1 cellular context compared by ENCODE assay signal in the genomic region with DNA sequence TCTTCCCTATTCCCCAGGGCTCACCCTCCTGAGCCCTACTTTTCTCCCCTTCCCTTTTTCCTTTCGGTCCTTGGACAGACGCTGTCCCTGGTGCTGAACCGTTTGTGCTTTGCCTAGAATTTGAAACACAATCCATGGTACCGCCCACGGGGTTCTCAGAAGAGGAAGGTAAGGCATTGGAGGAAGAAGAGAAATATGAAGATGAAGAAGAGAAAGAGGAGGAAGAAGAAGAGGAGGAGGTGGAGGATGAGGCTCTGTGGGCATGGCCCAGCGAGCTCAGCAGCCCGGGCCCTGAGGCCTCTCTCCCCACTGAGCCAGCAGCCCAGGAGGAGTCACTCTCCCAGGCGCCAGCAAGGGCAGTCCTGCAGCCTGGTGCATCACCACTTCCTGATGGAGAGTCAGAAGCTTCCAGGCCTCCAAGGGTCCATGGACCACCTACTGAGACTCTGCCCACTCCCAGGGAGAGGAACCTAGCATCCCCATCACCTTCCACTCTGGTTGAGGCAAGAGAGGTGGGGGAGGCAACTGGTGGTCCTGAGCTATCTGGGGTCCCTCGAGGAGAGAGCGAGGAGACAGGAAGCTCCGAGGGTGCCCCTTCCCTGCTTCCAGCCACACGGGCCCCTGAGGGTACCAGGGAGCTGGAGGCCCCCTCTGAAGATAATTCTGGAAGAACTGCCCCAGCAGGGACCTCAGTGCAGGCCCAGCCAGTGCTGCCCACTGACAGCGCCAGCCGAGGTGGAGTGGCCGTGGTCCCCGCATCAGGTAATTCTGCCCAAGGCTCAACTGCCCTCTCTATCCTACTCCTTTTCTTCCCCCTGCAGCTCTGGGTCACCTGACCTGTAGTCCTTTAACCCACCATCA.
A peak's percentile ranks its signal among the peaks of the same experiment; 100 is the strongest.
TF ChIP-seq lines count a peak whose summit lies in the region.

No MANE protein-coding gene starts in this region.

TF ChIP-seq in WTC11, 78 proteins besides CTCF, POLR2A, EP300 and RAD21 (continued from another document and continues in another):
- TF ChIP-seq, protein P1, sequence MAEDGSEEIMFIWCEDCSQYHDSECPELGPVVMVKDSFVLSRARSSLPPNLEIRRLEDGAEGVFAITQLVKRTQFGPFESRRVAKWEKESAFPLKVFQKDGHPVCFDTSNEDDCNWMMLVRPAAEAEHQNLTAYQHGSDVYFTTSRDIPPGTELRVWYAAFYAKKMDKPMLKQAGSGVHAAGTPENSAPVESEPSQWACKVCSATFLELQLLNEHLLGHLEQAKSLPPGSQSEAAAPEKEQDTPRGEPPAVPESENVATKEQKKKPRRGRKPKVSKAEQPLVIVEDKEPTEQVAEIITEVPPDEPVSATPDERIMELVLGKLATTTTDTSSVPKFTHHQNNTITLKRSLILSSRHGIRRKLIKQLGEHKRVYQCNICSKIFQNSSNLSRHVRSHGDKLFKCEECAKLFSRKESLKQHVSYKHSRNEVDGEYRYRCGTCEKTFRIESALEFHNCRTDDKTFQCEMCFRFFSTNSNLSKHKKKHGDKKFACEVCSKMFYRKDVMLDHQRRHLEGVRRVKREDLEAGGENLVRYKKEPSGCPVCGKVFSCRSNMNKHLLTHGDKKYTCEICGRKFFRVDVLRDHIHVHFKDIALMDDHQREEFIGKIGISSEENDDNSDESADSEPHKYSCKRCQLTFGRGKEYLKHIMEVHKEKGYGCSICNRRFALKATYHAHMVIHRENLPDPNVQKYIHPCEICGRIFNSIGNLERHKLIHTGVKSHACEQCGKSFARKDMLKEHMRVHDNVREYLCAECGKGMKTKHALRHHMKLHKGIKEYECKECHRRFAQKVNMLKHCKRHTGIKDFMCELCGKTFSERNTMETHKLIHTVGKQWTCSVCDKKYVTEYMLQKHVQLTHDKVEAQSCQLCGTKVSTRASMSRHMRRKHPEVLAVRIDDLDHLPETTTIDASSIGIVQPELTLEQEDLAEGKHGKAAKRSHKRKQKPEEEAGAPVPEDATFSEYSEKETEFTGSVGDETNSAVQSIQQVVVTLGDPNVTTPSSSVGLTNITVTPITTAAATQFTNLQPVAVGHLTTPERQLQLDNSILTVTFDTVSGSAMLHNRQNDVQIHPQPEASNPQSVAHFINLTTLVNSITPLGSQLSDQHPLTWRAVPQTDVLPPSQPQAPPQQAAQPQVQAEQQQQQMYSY (CRISPR knock-in tag; IDR thresholded peaks at IDR 0.05) = 0 out of 2 replicates have a peak, but pooled peaks have one; percentile 38
- TF ChIP-seq, protein P2, sequence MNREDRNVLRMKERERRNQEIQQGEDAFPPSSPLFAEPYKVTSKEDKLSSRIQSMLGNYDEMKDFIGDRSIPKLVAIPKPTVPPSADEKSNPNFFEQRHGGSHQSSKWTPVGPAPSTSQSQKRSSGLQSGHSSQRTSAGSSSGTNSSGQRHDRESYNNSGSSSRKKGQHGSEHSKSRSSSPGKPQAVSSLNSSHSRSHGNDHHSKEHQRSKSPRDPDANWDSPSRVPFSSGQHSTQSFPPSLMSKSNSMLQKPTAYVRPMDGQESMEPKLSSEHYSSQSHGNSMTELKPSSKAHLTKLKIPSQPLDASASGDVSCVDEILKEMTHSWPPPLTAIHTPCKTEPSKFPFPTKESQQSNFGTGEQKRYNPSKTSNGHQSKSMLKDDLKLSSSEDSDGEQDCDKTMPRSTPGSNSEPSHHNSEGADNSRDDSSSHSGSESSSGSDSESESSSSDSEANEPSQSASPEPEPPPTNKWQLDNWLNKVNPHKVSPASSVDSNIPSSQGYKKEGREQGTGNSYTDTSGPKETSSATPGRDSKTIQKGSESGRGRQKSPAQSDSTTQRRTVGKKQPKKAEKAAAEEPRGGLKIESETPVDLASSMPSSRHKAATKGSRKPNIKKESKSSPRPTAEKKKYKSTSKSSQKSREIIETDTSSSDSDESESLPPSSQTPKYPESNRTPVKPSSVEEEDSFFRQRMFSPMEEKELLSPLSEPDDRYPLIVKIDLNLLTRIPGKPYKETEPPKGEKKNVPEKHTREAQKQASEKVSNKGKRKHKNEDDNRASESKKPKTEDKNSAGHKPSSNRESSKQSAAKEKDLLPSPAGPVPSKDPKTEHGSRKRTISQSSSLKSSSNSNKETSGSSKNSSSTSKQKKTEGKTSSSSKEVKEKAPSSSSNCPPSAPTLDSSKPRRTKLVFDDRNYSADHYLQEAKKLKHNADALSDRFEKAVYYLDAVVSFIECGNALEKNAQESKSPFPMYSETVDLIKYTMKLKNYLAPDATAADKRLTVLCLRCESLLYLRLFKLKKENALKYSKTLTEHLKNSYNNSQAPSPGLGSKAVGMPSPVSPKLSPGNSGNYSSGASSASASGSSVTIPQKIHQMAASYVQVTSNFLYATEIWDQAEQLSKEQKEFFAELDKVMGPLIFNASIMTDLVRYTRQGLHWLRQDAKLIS (CRISPR knock-in tag; IDR thresholded peaks at IDR 0.05; ENCODE audit: borderline replicate concordance) = no peak
- TF ChIP-seq NR3C1 (CRISPR knock-in tag; conservative IDR thresholded peaks at IDR 0.05; ENCODE audit: low read depth) (no peak), TP53 (CRISPR knock-in tag; IDR thresholded peaks at IDR 0.05) (no peak), ZNF121 (CRISPR knock-in tag; IDR thresholded peaks at IDR 0.05) (peak; percentile 17; the same call in 1 of the 2 replicates), IRF2 (CRISPR knock-in tag; IDR thresholded peaks at IDR 0.05; ENCODE audit: borderline replicate concordance, low read depth) (no peak), ESRRA (CRISPR knock-in tag; IDR thresholded peaks at IDR 0.05; ENCODE audit: borderline replicate concordance) (no peak), ELF4 (CRISPR knock-in tag; IDR thresholded peaks at IDR 0.05; ENCODE audit: low read depth) (no peak), TEAD4 (CRISPR knock-in tag; IDR thresholded peaks at IDR 0.05) (no peak), MXD4 (CRISPR knock-in tag; IDR thresholded peaks at IDR 0.05; ENCODE audit: borderline replicate concordance) (no peak), OVOL2 (CRISPR knock-in tag; IDR thresholded peaks at IDR 0.05; ENCODE audit: borderline replicate concordance) (no peak), TCF7 (CRISPR knock-in tag; IDR thresholded peaks at IDR 0.05; ENCODE audit: low read depth) (no peak), FOXP1 (CRISPR knock-in tag; IDR thresholded peaks at IDR 0.05; ENCODE audit: borderline replicate concordance) (no peak), GABPB1 (CRISPR knock-in tag; IDR thresholded peaks at IDR 0.05) (no peak), JUN (CRISPR knock-in tag; IDR thresholded peaks at IDR 0.05) (no peak), NR2C2 (CRISPR knock-in tag; IDR thresholded peaks at IDR 0.05) (0 out of 2 replicates have a peak, but pooled peaks have one; percentile 50)
- TF ChIP-seq, protein P3, sequence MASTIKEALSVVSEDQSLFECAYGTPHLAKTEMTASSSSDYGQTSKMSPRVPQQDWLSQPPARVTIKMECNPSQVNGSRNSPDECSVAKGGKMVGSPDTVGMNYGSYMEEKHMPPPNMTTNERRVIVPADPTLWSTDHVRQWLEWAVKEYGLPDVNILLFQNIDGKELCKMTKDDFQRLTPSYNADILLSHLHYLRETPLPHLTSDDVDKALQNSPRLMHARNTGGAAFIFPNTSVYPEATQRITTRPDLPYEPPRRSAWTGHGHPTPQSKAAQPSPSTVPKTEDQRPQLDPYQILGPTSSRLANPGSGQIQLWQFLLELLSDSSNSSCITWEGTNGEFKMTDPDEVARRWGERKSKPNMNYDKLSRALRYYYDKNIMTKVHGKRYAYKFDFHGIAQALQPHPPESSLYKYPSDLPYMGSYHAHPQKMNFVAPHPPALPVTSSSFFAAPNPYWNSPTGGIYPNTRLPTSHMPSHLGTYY (CRISPR knock-in tag; IDR thresholded peaks at IDR 0.05) = no peak
- TF ChIP-seq, protein P4, sequence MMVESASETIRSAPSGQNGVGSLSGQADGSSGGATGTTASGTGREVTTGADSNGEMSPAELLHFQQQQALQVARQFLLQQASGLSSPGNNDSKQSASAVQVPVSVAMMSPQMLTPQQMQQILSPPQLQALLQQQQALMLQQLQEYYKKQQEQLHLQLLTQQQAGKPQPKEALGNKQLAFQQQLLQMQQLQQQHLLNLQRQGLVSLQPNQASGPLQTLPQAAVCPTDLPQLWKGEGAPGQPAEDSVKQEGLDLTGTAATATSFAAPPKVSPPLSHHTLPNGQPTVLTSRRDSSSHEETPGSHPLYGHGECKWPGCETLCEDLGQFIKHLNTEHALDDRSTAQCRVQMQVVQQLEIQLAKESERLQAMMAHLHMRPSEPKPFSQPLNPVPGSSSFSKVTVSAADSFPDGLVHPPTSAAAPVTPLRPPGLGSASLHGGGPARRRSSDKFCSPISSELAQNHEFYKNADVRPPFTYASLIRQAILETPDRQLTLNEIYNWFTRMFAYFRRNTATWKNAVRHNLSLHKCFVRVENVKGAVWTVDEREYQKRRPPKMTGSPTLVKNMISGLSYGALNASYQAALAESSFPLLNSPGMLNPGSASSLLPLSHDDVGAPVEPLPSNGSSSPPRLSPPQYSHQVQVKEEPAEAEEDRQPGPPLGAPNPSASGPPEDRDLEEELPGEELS (CRISPR knock-in tag; IDR thresholded peaks at IDR 0.05) = peak; percentile 83; the same call in 1 of the 2 replicates
- TF ChIP-seq, protein P5, sequence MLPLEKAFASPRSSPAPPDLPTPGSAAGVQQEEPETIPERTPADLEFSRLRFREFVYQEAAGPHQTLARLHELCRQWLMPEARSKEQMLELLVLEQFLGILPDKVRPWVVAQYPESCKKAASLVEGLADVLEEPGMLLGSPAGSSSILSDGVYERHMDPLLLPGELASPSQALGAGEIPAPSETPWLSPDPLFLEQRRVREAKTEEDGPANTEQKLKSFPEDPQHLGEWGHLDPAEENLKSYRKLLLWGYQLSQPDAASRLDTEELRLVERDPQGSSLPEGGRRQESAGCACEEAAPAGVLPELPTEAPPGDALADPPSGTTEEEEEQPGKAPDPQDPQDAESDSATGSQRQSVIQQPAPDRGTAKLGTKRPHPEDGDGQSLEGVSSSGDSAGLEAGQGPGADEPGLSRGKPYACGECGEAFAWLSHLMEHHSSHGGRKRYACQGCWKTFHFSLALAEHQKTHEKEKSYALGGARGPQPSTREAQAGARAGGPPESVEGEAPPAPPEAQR (CRISPR knock-in tag; IDR thresholded peaks at IDR 0.05) = no peak
- TF ChIP-seq, protein P6, sequence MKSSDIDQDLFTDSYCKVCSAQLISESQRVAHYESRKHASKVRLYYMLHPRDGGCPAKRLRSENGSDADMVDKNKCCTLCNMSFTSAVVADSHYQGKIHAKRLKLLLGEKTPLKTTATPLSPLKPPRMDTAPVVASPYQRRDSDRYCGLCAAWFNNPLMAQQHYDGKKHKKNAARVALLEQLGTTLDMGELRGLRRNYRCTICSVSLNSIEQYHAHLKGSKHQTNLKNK (CRISPR knock-in tag; IDR thresholded peaks at IDR 0.05) = no peak
- TF ChIP-seq, protein P7, sequence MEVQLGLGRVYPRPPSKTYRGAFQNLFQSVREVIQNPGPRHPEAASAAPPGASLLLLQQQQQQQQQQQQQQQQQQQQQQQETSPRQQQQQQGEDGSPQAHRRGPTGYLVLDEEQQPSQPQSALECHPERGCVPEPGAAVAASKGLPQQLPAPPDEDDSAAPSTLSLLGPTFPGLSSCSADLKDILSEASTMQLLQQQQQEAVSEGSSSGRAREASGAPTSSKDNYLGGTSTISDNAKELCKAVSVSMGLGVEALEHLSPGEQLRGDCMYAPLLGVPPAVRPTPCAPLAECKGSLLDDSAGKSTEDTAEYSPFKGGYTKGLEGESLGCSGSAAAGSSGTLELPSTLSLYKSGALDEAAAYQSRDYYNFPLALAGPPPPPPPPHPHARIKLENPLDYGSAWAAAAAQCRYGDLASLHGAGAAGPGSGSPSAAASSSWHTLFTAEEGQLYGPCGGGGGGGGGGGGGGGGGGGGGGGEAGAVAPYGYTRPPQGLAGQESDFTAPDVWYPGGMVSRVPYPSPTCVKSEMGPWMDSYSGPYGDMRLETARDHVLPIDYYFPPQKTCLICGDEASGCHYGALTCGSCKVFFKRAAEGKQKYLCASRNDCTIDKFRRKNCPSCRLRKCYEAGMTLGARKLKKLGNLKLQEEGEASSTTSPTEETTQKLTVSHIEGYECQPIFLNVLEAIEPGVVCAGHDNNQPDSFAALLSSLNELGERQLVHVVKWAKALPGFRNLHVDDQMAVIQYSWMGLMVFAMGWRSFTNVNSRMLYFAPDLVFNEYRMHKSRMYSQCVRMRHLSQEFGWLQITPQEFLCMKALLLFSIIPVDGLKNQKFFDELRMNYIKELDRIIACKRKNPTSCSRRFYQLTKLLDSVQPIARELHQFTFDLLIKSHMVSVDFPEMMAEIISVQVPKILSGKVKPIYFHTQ (CRISPR knock-in tag; IDR thresholded peaks at IDR 0.05) = no peak
- TF ChIP-seq, protein P8, sequence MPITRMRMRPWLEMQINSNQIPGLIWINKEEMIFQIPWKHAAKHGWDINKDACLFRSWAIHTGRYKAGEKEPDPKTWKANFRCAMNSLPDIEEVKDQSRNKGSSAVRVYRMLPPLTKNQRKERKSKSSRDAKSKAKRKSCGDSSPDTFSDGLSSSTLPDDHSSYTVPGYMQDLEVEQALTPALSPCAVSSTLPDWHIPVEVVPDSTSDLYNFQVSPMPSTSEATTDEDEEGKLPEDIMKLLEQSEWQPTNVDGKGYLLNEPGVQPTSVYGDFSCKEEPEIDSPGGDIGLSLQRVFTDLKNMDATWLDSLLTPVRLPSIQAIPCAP (CRISPR knock-in tag; IDR thresholded peaks at IDR 0.05) = 0 out of 2 replicates have a peak, but pooled peaks have one; percentile 50
- TF ChIP-seq, protein P9, sequence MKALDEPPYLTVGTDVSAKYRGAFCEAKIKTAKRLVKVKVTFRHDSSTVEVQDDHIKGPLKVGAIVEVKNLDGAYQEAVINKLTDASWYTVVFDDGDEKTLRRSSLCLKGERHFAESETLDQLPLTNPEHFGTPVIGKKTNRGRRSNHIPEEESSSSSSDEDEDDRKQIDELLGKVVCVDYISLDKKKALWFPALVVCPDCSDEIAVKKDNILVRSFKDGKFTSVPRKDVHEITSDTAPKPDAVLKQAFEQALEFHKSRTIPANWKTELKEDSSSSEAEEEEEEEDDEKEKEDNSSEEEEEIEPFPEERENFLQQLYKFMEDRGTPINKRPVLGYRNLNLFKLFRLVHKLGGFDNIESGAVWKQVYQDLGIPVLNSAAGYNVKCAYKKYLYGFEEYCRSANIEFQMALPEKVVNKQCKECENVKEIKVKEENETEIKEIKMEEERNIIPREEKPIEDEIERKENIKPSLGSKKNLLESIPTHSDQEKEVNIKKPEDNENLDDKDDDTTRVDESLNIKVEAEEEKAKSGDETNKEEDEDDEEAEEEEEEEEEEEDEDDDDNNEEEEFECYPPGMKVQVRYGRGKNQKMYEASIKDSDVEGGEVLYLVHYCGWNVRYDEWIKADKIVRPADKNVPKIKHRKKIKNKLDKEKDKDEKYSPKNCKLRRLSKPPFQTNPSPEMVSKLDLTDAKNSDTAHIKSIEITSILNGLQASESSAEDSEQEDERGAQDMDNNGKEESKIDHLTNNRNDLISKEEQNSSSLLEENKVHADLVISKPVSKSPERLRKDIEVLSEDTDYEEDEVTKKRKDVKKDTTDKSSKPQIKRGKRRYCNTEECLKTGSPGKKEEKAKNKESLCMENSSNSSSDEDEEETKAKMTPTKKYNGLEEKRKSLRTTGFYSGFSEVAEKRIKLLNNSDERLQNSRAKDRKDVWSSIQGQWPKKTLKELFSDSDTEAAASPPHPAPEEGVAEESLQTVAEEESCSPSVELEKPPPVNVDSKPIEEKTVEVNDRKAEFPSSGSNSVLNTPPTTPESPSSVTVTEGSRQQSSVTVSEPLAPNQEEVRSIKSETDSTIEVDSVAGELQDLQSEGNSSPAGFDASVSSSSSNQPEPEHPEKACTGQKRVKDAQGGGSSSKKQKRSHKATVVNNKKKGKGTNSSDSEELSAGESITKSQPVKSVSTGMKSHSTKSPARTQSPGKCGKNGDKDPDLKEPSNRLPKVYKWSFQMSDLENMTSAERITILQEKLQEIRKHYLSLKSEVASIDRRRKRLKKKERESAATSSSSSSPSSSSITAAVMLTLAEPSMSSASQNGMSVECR (CRISPR knock-in tag; IDR thresholded peaks at IDR 0.05; ENCODE audit: borderline replicate concordance) = no peak
- TF ChIP-seq, protein P10, sequence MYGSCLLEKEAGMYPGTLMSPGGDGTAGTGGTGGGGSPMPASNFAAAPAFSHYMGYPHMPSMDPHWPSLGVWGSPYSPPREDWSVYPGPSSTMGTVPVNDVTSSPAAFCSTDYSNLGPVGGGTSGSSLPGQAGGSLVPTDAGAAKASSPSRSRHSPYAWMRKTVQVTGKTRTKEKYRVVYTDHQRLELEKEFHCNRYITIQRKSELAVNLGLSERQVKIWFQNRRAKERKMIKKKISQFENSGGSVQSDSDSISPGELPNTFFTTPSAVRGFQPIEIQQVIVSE (CRISPR knock-in tag; IDR thresholded peaks at IDR 0.05; ENCODE audit: borderline replicate concordance) = no peak
